ENCODE assay signal across 8 cellular contexts in genomic region chr5:41510176-41510831, GRCh38. TPM values are rescaled to one million over a fixed set of nuclear protein-coding genes. Genes with fewer than 3 reads are reported as not detected.
DNase-seq lines count a peak whose midpoint lies in the region; ATAC-seq, FAIRE-seq and TF ChIP-seq lines count a peak whose summit lies in the region.

Gene PLCXD3 (minus strand): TSS chr5:41510601. CDS start chr5:41510526, 75 bp downstream.

- no peak within 1 kb of the TSS for H3K27ac ChIP-seq in pancreas

- FAIRE-seq in pancreas (lab: Jason Lieb, UNC) = no peak

- 0% methylated on average over 41 of the region's 41 CpGs for WGBS in pancreas, 2 donors

- peak within 1 kb of the TSS; percentile 51 for H3K4me3 ChIP-seq in NT2/D1 (ENCODE audit: insufficient read length, low read depth)
- peak within 1 kb of the TSS; percentile 2 to 53 (median 28) for H3K4me3 ChIP-seq in pancreas

- peaks cover 27% of the 10 kb centered on the region for H3K27me3 ChIP-seq in NT2/D1 (ENCODE audit: insufficient read depth, insufficient read length)
- H3K27me3 ChIP-seq in pancreas = peaks cover 0 to 15% (median 0%) of the 10 kb centered on the region in 4 donors

- intact Hi-C loops in pancreas (cut with DNase I) = no loop called here

- H3K36me3 ChIP-seq in NT2/D1 (ENCODE audit: insufficient read depth, insufficient read length, low read length) (no peaks in the 10 kb centered on the region), pancreas (no peaks in the 10 kb centered on the region)

- ATAC-seq in GM18502 (IDR thresholded peaks at IDR 0.05; ENCODE audit: poor library complexity, unreplicated experiment) (peak; percentile 58), pancreas (peak; percentile 76 to 95 (median 92)), HG02623 (IDR thresholded peaks at IDR 0.05; ENCODE audit: unreplicated experiment) (no peak)

- H3K4me1 ChIP-seq in NT2/D1 (ENCODE audit: insufficient read depth, insufficient read length) (no peaks in the 10 kb centered on the region), pancreas (no peaks in the 10 kb centered on the region)

- H3K9me3 ChIP-seq in NT2/D1 (ENCODE audit: insufficient read depth, low read length) (no peaks in the 10 kb centered on the region), pancreas (no peaks in the 10 kb centered on the region)

- DNase-seq in NT2/D1 (ENCODE audit: low read depth, low spot score) = no peak
- peak; percentile 6 for DNase-seq in globus pallidus (ENCODE audit: low spot score)
- peak; percentile 30 to 71 (median 38) for DNase-seq in pancreas
- DNase-seq in epidermal melanocyte (ENCODE audit: insufficient read length, low spot score) = no peak
- no peak for DNase-seq in mesenteric fat pad (ENCODE audit: low spot score)
- no peak for DNase-seq in amniotic stem cell (lab: John Stamatoyannopoulos, UW)

- peak within 1 kb of the TSS; percentile 50 for H3K9ac ChIP-seq in NT2/D1 (ENCODE audit: insufficient read length, low read depth)

- no peak for TF ChIP-seq CTCF in pancreas (IDR thresholded peaks at IDR 0.05)

RNA-seq across cellular contexts. Expression of gene PLCXD3, which starts in this region (rescaled TPM):
- total RNA-seq in pancreas (1 to 10 TPM in 5 of 6 donors, under 1 TPM in 1; 0.79 to 4.9 (median 2.6) TPM), mesenteric fat pad (2.4 TPM)
- 10 to 100 TPM in 1 of 2 donors, 1 to 10 TPM in 1; 3.0 to 14.2 TPM for polyA plus RNA-seq in pancreas

Comparison
In these comparisons a context has a peak if more than half of its experiments do, and no peak if none do; other contexts are left out.
1. DNase-seq: peak in globus pallidus (single experiment) and pancreas (6 of 6); none in NT2/D1 (single experiment), epidermal melanocyte (single experiment), mesenteric fat pad (single experiment) and amniotic stem cell (single experiment).